12 cellular contexts compared by ENCODE assay signal in genomic region chr17:39813631-39814030, GRCh38. TPM values are rescaled to one million over a fixed set of nuclear protein-coding genes. Genes with fewer than 3 reads are reported as not detected.
A peak's percentile ranks its signal among the peaks of the same experiment; 100 is the strongest.
DNase-seq lines count a peak whose midpoint lies in the region; ATAC-seq and TF ChIP-seq lines count a peak whose summit lies in the region.
"Had no signal": no experiment of that assay in that cellular context is flagged by ENCODE, and none has a peak within 500 bp of the region (broad histone marks: within the 10 kb centered on the region; RNA-seq: fewer than 3 reads in every experiment).

No MANE protein-coding gene starts in this region.

- H3K27ac Mint-ChIP-seq in stimulated activated naive B cell treated with anti-CD40 and anti-IgM and Interleukin-4, amounts not matched to agents 10 μg/mL and 1 μg/mL and 100 μg/mL, for 72 hours, result peak overlapping the region; percentile 89
- H3K27ac Mint-ChIP-seq: H9, neural progenitor cell had no signal

- 68 to 73% methylated on average over 11 of the region's 11 CpGs for WGBS in tibial nerve, 2 donors

- intact Hi-C loops in lower lobe of right lung (cut with DNase I), result no loop called here
- intact Hi-C loops in Right ventricle myocardium inferior (cut with DNase I), result no loop called here
- intact Hi-C loops in cardiac septum (cut with DNase I), result no loop called here

- TF ChIP-seq EP300 in tibial nerve (IDR thresholded peaks at IDR 0.05), result no peak

- no peaks in the 10 kb centered on the region for H3K4me1 ChIP-seq in lower lobe of right lung
- H3K4me1 ChIP-seq in tibial nerve, result peaks cover 0 to 5% (median 0%) of the 10 kb centered on the region in 4 donors
- H3K4me1 ChIP-seq: neural progenitor cell had no signal

- peaks cover 34 to 56% of the 10 kb centered on the region in 2 donors for H3K4me1 Mint-ChIP-seq in stimulated activated naive B cell treated with anti-CD40 and anti-IgM and Interleukin-4, amounts not matched to agents 10 μg/mL and 1 μg/mL and 100 μg/mL, for 72 hours

- ATAC-seq in lower lobe of right lung (peak; percentile 43 to 48), Right ventricle myocardium inferior (no peak)
- peak; percentile 19 to 25 for ATAC-seq in stimulated activated naive B cell treated with anti-CD40 and anti-IgM and Interleukin-4, amounts not matched to agents 10 μg/mL and 1 μg/mL and 100 μg/mL, for 72 hours (replicated peaks)

- no peak overlapping the region for H3K4me3 Mint-ChIP-seq in stimulated activated naive B cell treated with anti-CD40 and anti-IgM and Interleukin-4, amounts not matched to agents 10 μg/mL and 1 μg/mL and 100 μg/mL, for 72 hours
- H3K4me3 Mint-ChIP-seq: H9, neural progenitor cell had no signal

- H3K27me3 ChIP-seq in lower lobe of right lung (ENCODE audit: low read depth), result no peaks in the 10 kb centered on the region
- peaks cover 0 to 8% of the 10 kb centered on the region in 2 donors for H3K27me3 ChIP-seq in tibial nerve
- H3K27me3 ChIP-seq: neural progenitor cell had no signal

- DNase-seq in T-helper 1 cell (peak; percentile 37 to 79 (median 61)), activated T-cell treated with anti-CD3 and anti-CD28 coated beads for 48 hours (ENCODE audit: low read depth) (peak; percentile 43), lower lobe of right lung (no peak), tibial nerve (ENCODE audit: low spot score in 2 of 2) (no peak), iPS-NIHi7 (ENCODE audit: extremely low spot score) (no peak), Right ventricle myocardium inferior (ENCODE audit: missing footprints) (no peak), cardiac septum (ENCODE audit: low spot score) (no peak)
- DNase-seq in stimulated activated naive B cell treated with anti-CD40 and anti-IgM and Interleukin-4, amounts not matched to agents 10 μg/mL and 1 μg/mL and 100 μg/mL, for 72 hours, result no peak
- DNase-seq: H9, NCI-H187 treated with DMSO at 0.1 percent for 48 hours had no signal

- H3K36me3 Mint-ChIP-seq in stimulated activated naive B cell treated with anti-CD40 and anti-IgM and Interleukin-4, amounts not matched to agents 10 μg/mL and 1 μg/mL and 100 μg/mL, for 72 hours, result peaks cover 50 to 61% of the 10 kb centered on the region in 2 donors
- H3K36me3 Mint-ChIP-seq: neural progenitor cell had no signal

- H3K4me3 ChIP-seq in lower lobe of right lung (no peak overlapping the region), tibial nerve (no peak overlapping the region)
- H3K4me3 ChIP-seq: neural progenitor cell had no signal

- no peaks in the 10 kb centered on the region for H3K36me3 ChIP-seq in lower lobe of right lung
- H3K36me3 ChIP-seq in tibial nerve, result no peaks in the 10 kb centered on the region
- H3K36me3 ChIP-seq: neural progenitor cell had no signal

- TF ChIP-seq CTCF in lower lobe of right lung (IDR thresholded peaks at IDR 0.05) (no peak), tibial nerve (IDR thresholded peaks at IDR 0.05) (no peak)

- no peak for TF ChIP-seq POLR2A in tibial nerve (IDR thresholded peaks at IDR 0.05)

- no peaks in the 10 kb centered on the region for H3K9me3 ChIP-seq in lower lobe of right lung
- no peaks in the 10 kb centered on the region for H3K9me3 ChIP-seq in tibial nerve

- peaks cover 3 to 5% of the 10 kb centered on the region in 2 donors for H3K9me3 Mint-ChIP-seq in stimulated activated naive B cell treated with anti-CD40 and anti-IgM and Interleukin-4, amounts not matched to agents 10 μg/mL and 1 μg/mL and 100 μg/mL, for 72 hours
- H3K9me3 Mint-ChIP-seq: H9, neural progenitor cell had no signal

- no peak overlapping the region for H3K27ac ChIP-seq in lower lobe of right lung
- H3K27ac ChIP-seq in tibial nerve, result no peak overlapping the region
- H3K27ac ChIP-seq: neural progenitor cell had no signal

- H3K27me3 Mint-ChIP-seq in stimulated activated naive B cell treated with anti-CD40 and anti-IgM and Interleukin-4, amounts not matched to agents 10 μg/mL and 1 μg/mL and 100 μg/mL, for 72 hours, result no peaks in the 10 kb centered on the region

RNA-seq across cellular contexts. Expression of gene IKZF3, which starts 50.5 kb away (rescaled TPM):
- total RNA-seq in lower lobe of right lung, result 7.1 TPM
- total RNA-seq in tibial nerve, result 1 to 10 TPM in 2 of 4 donors, under 1 TPM in 2; 0.30 to 1.9 (median 1.0) TPM
- 0.32 TPM for total RNA-seq in Right ventricle myocardium inferior
- 0.51 TPM for total RNA-seq in cardiac septum
- total RNA-seq: RPMI7951 had no signal

RNA-seq across cellular contexts. Expression of gene ZPBP2, which starts 54.4 kb away (rescaled TPM):
- total RNA-seq in lower lobe of right lung (not detected), tibial nerve (not detected), Right ventricle myocardium inferior (not detected), cardiac septum (not detected)
- total RNA-seq: H9, RPMI7951 had no signal

Comparison
In these comparisons a context has a peak if more than half of its experiments do, and no peak if none do; other contexts are left out.
1. DNase-seq: peak in T-helper 1 cell (5 of 5) and activated T-cell treated with anti-CD3 and anti-CD28 coated beads for 48 hours (single experiment); none in lower lobe of right lung (single experiment), stimulated activated naive B cell treated with anti-CD40 and anti-IgM and Interleukin-4, amounts not matched to agents 10 μg/mL and 1 μg/mL and 100 μg/mL, for 72 hours (single experiment), tibial nerve (0 of 2), iPS-NIHi7 (single experiment), Right ventricle myocardium inferior (single experiment) and cardiac septum (single experiment).